In genomic region chr1:222071313-222071886, GRCh38 we compare ENCODE assay signal across 16 cellular contexts.
DNase-seq lines count a peak whose midpoint lies in the region; ATAC-seq and TF ChIP-seq lines count a peak whose summit lies in the region.
"Had no signal": no experiment of that assay in that cellular context is flagged by ENCODE, and none has a peak within 500 bp of the region (broad histone marks: within the 10 kb centered on the region; RNA-seq: fewer than 3 reads in every experiment).

No MANE protein-coding gene starts in this region.

- no peak overlapping the region for H3K14ac ChIP-seq in IMR-90 (replicated peaks; ENCODE audit: low read depth, low read length)

- no peak overlapping the region for H3K4ac ChIP-seq in IMR-90 (ENCODE audit: low read depth, low read length)

- no peaks in the 10 kb centered on the region for H3K36me3 ChIP-seq in IMR-90 (ENCODE audit: control insufficient read depth, insufficient read depth, low read length)
- H3K36me3 ChIP-seq: BLaER1 treated with 17β-estradiol and CSF1 and Interleukin-3, amounts not matched to agents 10 nM and 100 nM had no signal

- no peak overlapping the region for H4K5ac ChIP-seq in IMR-90 (ENCODE audit: low read depth, low read length)

- H2AFZ ChIP-seq in IMR-90 (replicated peaks; ENCODE audit: low read length, poor library complexity), result no peak overlapping the region

- no peak overlapping the region for H2BK20ac ChIP-seq in IMR-90 (ENCODE audit: low read depth, low read length)

- no peak overlapping the region for H2BK15ac ChIP-seq in IMR-90 (ENCODE audit: low read depth, low read length)

- dilution Hi-C loops in IMR-90 (cut with HindIII; ENCODE audit: low sequenced_read_pairs, unreplicated experiment), result no loop called here

- H3K4me1 Mint-ChIP-seq in activated CD4-positive, alpha-beta T cell treated with anti-CD3 and anti-CD28 coated beads for 36 hours, result no peaks in the 10 kb centered on the region

- no peak overlapping the region for H4K91ac ChIP-seq in IMR-90 (ENCODE audit: insufficient read depth, low read depth, low read length)

- peak overlapping the region; percentile 28; the same call in 1 of the 2 replicates for H3K4me2 ChIP-seq in IMR-90 (ENCODE audit: low read depth, low read length)
- H3K4me2 ChIP-seq: BLaER1 treated with 17β-estradiol and CSF1 and Interleukin-3, amounts not matched to agents 10 nM and 100 nM had no signal

- no peak overlapping the region for H2BK120ac ChIP-seq in IMR-90 (ENCODE audit: low read depth, low read length)

- peaks cover 6% of the 10 kb centered on the region; the same call in 1 of the 2 replicates for H3K4me1 ChIP-seq in IMR-90 (ENCODE audit: control insufficient read depth, insufficient read depth, low read length)

- no peak for TF ChIP-seq RAD21 in IMR-90 (IDR thresholded peaks at IDR 0.05; ENCODE audit: low read length)

- H3K27me3 ChIP-seq in IMR-90 (ENCODE audit: control insufficient read depth, insufficient read depth, low read length), result no peaks in the 10 kb centered on the region
- H3K27me3 ChIP-seq: BLaER1 treated with 17β-estradiol and CSF1 and Interleukin-3, amounts not matched to agents 10 nM and 100 nM had no signal

- no peaks in the 10 kb centered on the region for H3K9me3 Mint-ChIP-seq in activated CD4-positive, alpha-beta T cell treated with anti-CD3 and anti-CD28 coated beads for 36 hours (ENCODE audit: low read depth)
- H3K9me3 Mint-ChIP-seq: activated CD8-positive, alpha-beta T cell treated with anti-CD3 and anti-CD28 coated beads for 36 hours had no signal

- no peak overlapping the region for H3K23ac ChIP-seq in IMR-90 (ENCODE audit: low read depth, low read length)

- DNase-seq in IMR-90 (no peak), NCI-H524 treated with DMSO at 0.1 percent for 48 hours (lab: John Stamatoyannopoulos, UW) (peak; percentile 39), foreskin melanocyte (peak; percentile 56), pons (ENCODE audit: low spot score) (peak; percentile 75), COR-L47 (lab: John Stamatoyannopoulos, UW) (no peak)
- DNase-seq in activated CD4-positive, alpha-beta T cell treated with anti-CD3 and anti-CD28 coated beads for 36 hours, result no peak
- DNase-seq in activated naive CD4-positive, alpha-beta T cell (lab: John Stamatoyannopoulos, UW), result no peak
- DNase-seq: activated CD8-positive, alpha-beta T cell treated with anti-CD3 and anti-CD28 coated beads for 36 hours; activated effector memory CD4-positive, alpha-beta T cell treated with anti-CD3 and anti-CD28 coated beads, Interleukin-2, amount 50 U/mL, for 16 hours; central memory CD4-positive, alpha-beta T cell; SIG-M5; stimulated activated CD4-positive, alpha-beta T cell treated with anti-CD3 and anti-CD28 coated beads, Interleukin-4, amount 100 ng/mL, for 4 hours; stimulated activated naive CD4-positive, alpha-beta T cell had no signal

- no peak overlapping the region for H3K27ac ChIP-seq in IMR-90 (ENCODE audit: insufficient read depth, low read length)
- H3K27ac ChIP-seq: BLaER1 treated with 17β-estradiol and CSF1 and Interleukin-3, amounts not matched to agents 10 nM and 100 nM had no signal

- no peak for TF ChIP-seq CTCF in IMR-90 (conservative IDR thresholded peaks at IDR 0.05; ENCODE audit: low read depth, low read length)

- H3K56ac ChIP-seq in IMR-90 (ENCODE audit: extremely low read depth, insufficient read depth, low read length), result no peak overlapping the region

- H3K9ac ChIP-seq in IMR-90 (ENCODE audit: low read depth, low read length), result no peak overlapping the region
- H3K9ac ChIP-seq: BLaER1 treated with 17β-estradiol and CSF1 and Interleukin-3, amounts not matched to agents 10 nM and 100 nM had no signal

- no peak for ATAC-seq in IMR-90 (ENCODE audit: low read depth)
- no peak for ATAC-seq in activated CD4-positive, alpha-beta T cell treated with anti-CD3 and anti-CD28 coated beads for 36 hours
- ATAC-seq in GM18858 (IDR thresholded peaks at IDR 0.05; ENCODE audit: unreplicated experiment), result no peak
- ATAC-seq: activated CD8-positive, alpha-beta T cell treated with anti-CD3 and anti-CD28 coated beads for 36 hours; esophagus mucosa had no signal

- CTCF ChIA-PET in IMR-90 (lab: Yijun Ruan, JAX), result interaction anchor here (0.6 to 0.7 kb wide), 2 partner anchors 18 to 26 kb away, joined by 3 read pairs; no protein-coding TSS in a partner anchor
- CTCF ChIA-PET in activated CD4-positive, alpha-beta T cell treated with anti-CD3 and anti-CD28 coated beads for 36 hours (lab: Charles Lee), result interaction anchor here (0.7 to 1.1 kb wide), 2 partner anchors 24 to 383 kb away, joined by 3 to 4 read pairs; no protein-coding TSS in a partner anchor

- no peaks in the 10 kb centered on the region for H3K9me3 ChIP-seq in IMR-90 (ENCODE audit: control insufficient read depth, insufficient read depth, low read length)

- H3K79me1 ChIP-seq in IMR-90 (ENCODE audit: low read depth in 1 of 2, low read length in 2 of 2), result no peaks in the 10 kb centered on the region

- H3K27me3 Mint-ChIP-seq in activated CD4-positive, alpha-beta T cell treated with anti-CD3 and anti-CD28 coated beads for 36 hours, result no peaks in the 10 kb centered on the region

- in situ Hi-C loops in IMR-90 (cut with MboI; ENCODE audit: low sequenced_read_pairs), result no loop called here

- H2AK9ac ChIP-seq in IMR-90 (replicated peaks; ENCODE audit: low read depth, low read length, poor library complexity), result no peak overlapping the region

- H2AK5ac ChIP-seq in IMR-90 (ENCODE audit: low read depth, low read length), result no peak overlapping the region

- no CpG with 5 or more reads among the region's 8 CpGs for WGBS in IMR-90 (ENCODE audit: extremely low coverage in 2 of 2, insufficient read length in 1 of 2), 2 experiments

- H3K4me3 ChIP-seq in IMR-90 (ENCODE audit: insufficient read depth, low read depth, low read length), result no peak overlapping the region
- H3K4me3 ChIP-seq: BLaER1 treated with 17β-estradiol and CSF1 and Interleukin-3, amounts not matched to agents 10 nM and 100 nM had no signal

- no peaks in the 10 kb centered on the region for H4K20me1 ChIP-seq in IMR-90 (ENCODE audit: insufficient read depth, low read length)
- H4K20me1 ChIP-seq: BLaER1 treated with 17β-estradiol and CSF1 and Interleukin-3, amounts not matched to agents 10 nM and 100 nM had no signal

- BruUV-seq in IMR-90 (replicated peaks; lab: Mats Ljungman, UMichigan), result no TSS peak

- H3K4me3 Mint-ChIP-seq in activated CD4-positive, alpha-beta T cell treated with anti-CD3 and anti-CD28 coated beads for 36 hours, result no peak overlapping the region
- H3K4me3 Mint-ChIP-seq: activated CD8-positive, alpha-beta T cell treated with anti-CD3 and anti-CD28 coated beads for 36 hours had no signal

- no peak for TF ChIP-seq POLR2A in IMR-90 (IDR thresholded peaks at IDR 0.05; ENCODE audit: low read depth, low read length)

- no peaks in the 10 kb centered on the region for H3K9me1 ChIP-seq in IMR-90 (ENCODE audit: insufficient read depth, low read length)

- POLR2A ChIA-PET in IMR-90 (lab: Charles Lee; ENCODE audit: unreplicated experiment), result no interaction called here
- POLR2A ChIA-PET in activated CD4-positive, alpha-beta T cell treated with anti-CD3 and anti-CD28 coated beads for 36 hours (lab: Charles Lee), result no interaction called here

- intact Hi-C loops in IMR-90 (cut with micrococcal nuclease), result no loop called here
- intact Hi-C loops in activated CD4-positive, alpha-beta T cell treated with anti-CD3 and anti-CD28 coated beads for 36 hours (cut with DNase I, micrococcal nuclease), result no loop called here

- H3K18ac ChIP-seq in IMR-90 (ENCODE audit: low read depth, low read length), result no peak overlapping the region

- no peaks in the 10 kb centered on the region for H3K36me3 Mint-ChIP-seq in activated CD4-positive, alpha-beta T cell treated with anti-CD3 and anti-CD28 coated beads for 36 hours (ENCODE audit: low read depth)

- H2BK5ac ChIP-seq in IMR-90 (ENCODE audit: low read depth, low read length, poor library complexity, severe bottlenecking), result no peak overlapping the region

- no peak overlapping the region for H3K27ac Mint-ChIP-seq in activated CD4-positive, alpha-beta T cell treated with anti-CD3 and anti-CD28 coated beads for 36 hours
- H3K27ac Mint-ChIP-seq: activated CD8-positive, alpha-beta T cell treated with anti-CD3 and anti-CD28 coated beads for 36 hours had no signal

- H4K8ac ChIP-seq in IMR-90 (ENCODE audit: low read depth in 2 of 2, low read length in 2 of 2), result no peak overlapping the region

TF ChIP-seq in IMR-90, 13 proteins besides CTCF, POLR2A, EP300 and RAD21:
- TF ChIP-seq MXI1 (IDR thresholded peaks at IDR 0.05; ENCODE audit: borderline replicate concordance, low read depth, low read length) (no peak), CEBPB (IDR thresholded peaks at IDR 0.05; ENCODE audit: low read depth, low read length) (no peak), RCOR1 (IDR thresholded peaks at IDR 0.05; ENCODE audit: insufficient replicate concordance, low read length) (no peak), BHLHE40 (IDR thresholded peaks at IDR 0.05; ENCODE audit: low read depth, low read length) (no peak)

Comparison
In these comparisons a context has a peak if more than half of its experiments do, and no peak if none do; other contexts are left out.
1. DNase-seq: peak in NCI-H524 treated with DMSO at 0.1 percent for 48 hours (single experiment), foreskin melanocyte (single experiment) and pons (single experiment); none in IMR-90 (single experiment), activated CD4-positive, alpha-beta T cell treated with anti-CD3 and anti-CD28 coated beads for 36 hours (single experiment), COR-L47 (single experiment) and activated naive CD4-positive, alpha-beta T cell (0 of 4).